Comparison of ENCODE assay signal across 17 cellular contexts in the genomic region with DNA sequence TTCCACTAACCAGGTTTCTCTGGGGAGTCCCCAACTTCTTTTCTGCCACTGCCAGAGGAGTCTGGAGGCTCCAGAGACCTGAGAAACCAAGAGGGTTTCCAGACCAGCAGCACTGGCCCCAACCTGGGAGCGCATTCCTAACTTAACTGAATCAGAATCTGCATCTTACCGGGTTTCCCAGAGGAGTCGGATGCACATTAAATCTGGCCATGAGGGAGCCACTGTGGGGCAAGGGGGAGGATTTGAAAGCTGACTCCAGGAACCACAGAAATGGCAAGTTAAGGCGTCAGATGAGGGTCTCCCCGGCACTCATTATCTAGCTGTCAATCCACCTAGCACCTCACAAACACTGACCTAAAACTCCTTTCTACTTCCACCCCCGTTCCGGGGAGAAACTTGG. TPM values are rescaled to one million over a fixed set of nuclear protein-coding genes. Genes with fewer than 3 reads are reported as not detected.
DNase-seq lines count a peak whose midpoint lies in the region; ATAC-seq, FAIRE-seq and TF ChIP-seq lines count a peak whose summit lies in the region.
"Had no signal": no experiment of that assay in that cellular context is flagged by ENCODE, and none has a peak within 500 bp of the region (broad histone marks: within the 10 kb centered on the region; RNA-seq: fewer than 3 reads in every experiment).

No MANE protein-coding gene starts in this region.

- H3K27me3 Mint-ChIP-seq in GM23338 (ENCODE audit: insufficient read depth, low read depth, poor library complexity) = peaks cover 3% of the 10 kb centered on the region
- no peaks in the 10 kb centered on the region for H3K27me3 Mint-ChIP-seq in activated T-helper 1 cell treated with anti-CD3 and anti-CD28 coated beads, Interleukin-12 subunit alpha, Interleukin-12 subunit beta, Interleukin-2, Interleukin-4 antibody, amounts not matched to agents 30 ng/mL and 10 ng/mL and 1 ng/mL, durations not matched to agents 14 hours and 24 hours and 36 hours (ENCODE audit: insufficient read depth)

- DNase-seq in GM23338 (ENCODE audit: low spot score) (no peak), left kidney (ENCODE audit: low read depth, low spot score) (peak; percentile 64), epidermal melanocyte (ENCODE audit: insufficient read length, low spot score) (no peak), A673 (ENCODE audit: low spot score) (no peak), urothelium cell line (ENCODE audit: low spot score) (no peak)
- no peak for DNase-seq in activated T-helper 1 cell treated with anti-CD3 and anti-CD28 coated beads, Interleukin-12 subunit alpha, Interleukin-12 subunit beta, Interleukin-2, Interleukin-4 antibody, amounts not matched to agents 30 ng/mL and 10 ng/mL and 1 ng/mL, durations not matched to agents 14 hours and 24 hours and 36 hours (ENCODE audit: low spot score)
- DNase-seq in stimulated activated effector memory CD8-positive, alpha-beta T cell treated with anti-CD3 and anti-CD28 coated beads, Interleukin-12 subunit alpha, Interleukin-12 subunit beta, amount 100 ng/mL, for 72 hours (ENCODE audit: low spot score in 2 of 2) = no peak
- DNase-seq: 8988T; C1 segment of cervical spinal cord; CD8-positive, alpha-beta T cell; DMS153; DND-41 had no signal

- POLR2A ChIA-PET in A673 (lab: Charles Lee; ENCODE audit: low non-redundant PET) = no interaction called here

- no TSS peak for BruUV-seq in A673 (replicated peaks; lab: Mats Ljungman, UMichigan)

- no peaks in the 10 kb centered on the region for H3K36me3 ChIP-seq in GM23338 (ENCODE audit: insufficient read depth)
- H3K36me3 ChIP-seq in A673 (ENCODE audit: insufficient read depth, low read length, poor library complexity, severe bottlenecking) = no peaks in the 10 kb centered on the region

- no peaks in the 10 kb centered on the region for H3F3A ChIP-seq in GM23338 (replicated peaks; ENCODE audit: low read depth)

- H3K27ac Mint-ChIP-seq in GM23338 = no peak overlapping the region
- H3K27ac Mint-ChIP-seq in activated T-helper 1 cell treated with anti-CD3 and anti-CD28 coated beads, Interleukin-12 subunit alpha, Interleukin-12 subunit beta, Interleukin-2, Interleukin-4 antibody, amounts not matched to agents 30 ng/mL and 10 ng/mL and 1 ng/mL, durations not matched to agents 14 hours and 24 hours and 36 hours = peak overlapping the region; percentile 31
- peak overlapping the region; percentile 77 for H3K27ac Mint-ChIP-seq in stimulated activated effector memory CD8-positive, alpha-beta T cell treated with anti-CD3 and anti-CD28 coated beads, Interleukin-12 subunit alpha, Interleukin-12 subunit beta, amount 100 ng/mL, for 72 hours
- H3K27ac Mint-ChIP-seq: CD8-positive, alpha-beta T cell had no signal

- no peak overlapping the region for H3K4me3 Mint-ChIP-seq in GM23338
- H3K4me3 Mint-ChIP-seq in activated T-helper 1 cell treated with anti-CD3 and anti-CD28 coated beads, Interleukin-12 subunit alpha, Interleukin-12 subunit beta, Interleukin-2, Interleukin-4 antibody, amounts not matched to agents 30 ng/mL and 10 ng/mL and 1 ng/mL, durations not matched to agents 14 hours and 24 hours and 36 hours = no peak overlapping the region
- no peak overlapping the region for H3K4me3 Mint-ChIP-seq in stimulated activated effector memory CD8-positive, alpha-beta T cell treated with anti-CD3 and anti-CD28 coated beads, Interleukin-12 subunit alpha, Interleukin-12 subunit beta, amount 100 ng/mL, for 72 hours
- H3K4me3 Mint-ChIP-seq: CD8-positive, alpha-beta T cell; H9 had no signal

- CTCF ChIA-PET in A673 (lab: Charles Lee) = interaction anchor here (1.4 kb wide), 1 partner anchor 10 kb away, joined by 3 read pairs; no protein-coding TSS in a partner anchor

- FAIRE-seq in urothelium cell line (lab: Jason Lieb, UNC) = no peak
- FAIRE-seq: A549, G401.6, GM12892 had no signal

- no peaks in the 10 kb centered on the region for H3K36me3 Mint-ChIP-seq in GM23338 (ENCODE audit: low read depth)
- peaks cover 6% of the 10 kb centered on the region for H3K36me3 Mint-ChIP-seq in activated T-helper 1 cell treated with anti-CD3 and anti-CD28 coated beads, Interleukin-12 subunit alpha, Interleukin-12 subunit beta, Interleukin-2, Interleukin-4 antibody, amounts not matched to agents 30 ng/mL and 10 ng/mL and 1 ng/mL, durations not matched to agents 14 hours and 24 hours and 36 hours (ENCODE audit: low read depth)
- H3K36me3 Mint-ChIP-seq in stimulated activated effector memory CD8-positive, alpha-beta T cell treated with anti-CD3 and anti-CD28 coated beads, Interleukin-12 subunit alpha, Interleukin-12 subunit beta, amount 100 ng/mL, for 72 hours = no peaks in the 10 kb centered on the region
- H3K36me3 Mint-ChIP-seq: CD8-positive, alpha-beta T cell had no signal

- H3K4me3 ChIP-seq in GM23338 (no peak overlapping the region), A673 (ENCODE audit: low read depth, low read length, poor library complexity, severe bottlenecking) (no peak overlapping the region)
- H3K4me3 ChIP-seq: A549 had no signal

- peaks cover 26% of the 10 kb centered on the region for H3K4me1 Mint-ChIP-seq in GM23338
- peaks cover 64% of the 10 kb centered on the region for H3K4me1 Mint-ChIP-seq in activated T-helper 1 cell treated with anti-CD3 and anti-CD28 coated beads, Interleukin-12 subunit alpha, Interleukin-12 subunit beta, Interleukin-2, Interleukin-4 antibody, amounts not matched to agents 30 ng/mL and 10 ng/mL and 1 ng/mL, durations not matched to agents 14 hours and 24 hours and 36 hours (ENCODE audit: low read depth)
- H3K4me1 Mint-ChIP-seq in stimulated activated effector memory CD8-positive, alpha-beta T cell treated with anti-CD3 and anti-CD28 coated beads, Interleukin-12 subunit alpha, Interleukin-12 subunit beta, amount 100 ng/mL, for 72 hours = peaks cover 21% of the 10 kb centered on the region

- TF ChIP-seq CTCF in GM23338 (conservative IDR thresholded peaks at IDR 0.05; ENCODE audit: low read depth in 2 of 2) (no peak), A673 (conservative IDR thresholded peaks at IDR 0.05; ENCODE audit: low read depth, low read length) (no peak)

- no peaks in the 10 kb centered on the region for H3K9me3 Mint-ChIP-seq in GM23338
- H3K9me3 Mint-ChIP-seq in activated T-helper 1 cell treated with anti-CD3 and anti-CD28 coated beads, Interleukin-12 subunit alpha, Interleukin-12 subunit beta, Interleukin-2, Interleukin-4 antibody, amounts not matched to agents 30 ng/mL and 10 ng/mL and 1 ng/mL, durations not matched to agents 14 hours and 24 hours and 36 hours = no peaks in the 10 kb centered on the region
- H3K9me3 Mint-ChIP-seq in stimulated activated effector memory CD8-positive, alpha-beta T cell treated with anti-CD3 and anti-CD28 coated beads, Interleukin-12 subunit alpha, Interleukin-12 subunit beta, amount 100 ng/mL, for 72 hours = no peaks in the 10 kb centered on the region
- H3K9me3 Mint-ChIP-seq: CD8-positive, alpha-beta T cell; H9 had no signal

- no peaks in the 10 kb centered on the region for H3K9me3 ChIP-seq in A673 (ENCODE audit: low read depth, low read length, poor library complexity, severe bottlenecking)
- H3K9me3 ChIP-seq: A549, Caco-2 had no signal

- no peak overlapping the region for H3K4me2 ChIP-seq in GM23338
- H3K4me2 ChIP-seq: A549 had no signal

- peak overlapping the region; percentile 82 for H2AFZ ChIP-seq in GM23338

- intact Hi-C loops in activated T-helper 1 cell treated with anti-CD3 and anti-CD28 coated beads, Interleukin-12 subunit alpha, Interleukin-12 subunit beta, Interleukin-2, Interleukin-4 antibody, amounts not matched to agents 30 ng/mL and 10 ng/mL and 1 ng/mL, durations not matched to agents 14 hours and 24 hours and 36 hours (cut with micrococcal nuclease) = loop anchor here (5.0 kb wide), 1 partner anchor 442 kb away; no protein-coding TSS in a partner anchor
- intact Hi-C loops in A673 (cut with micrococcal nuclease; ENCODE audit: unreplicated experiment) = no loop called here

- H3K4me1 ChIP-seq in GM23338 (ENCODE audit: insufficient read depth) = no peaks in the 10 kb centered on the region
- peaks cover 8% of the 10 kb centered on the region for H3K4me1 ChIP-seq in A673 (ENCODE audit: insufficient read depth, low read length, poor library complexity, severe bottlenecking)
- H3K4me1 ChIP-seq: A549, Caco-2 had no signal

- H3K27me3 ChIP-seq in GM23338 (ENCODE audit: insufficient read depth) (no peaks in the 10 kb centered on the region), A673 (replicated peaks; ENCODE audit: insufficient read depth, low read depth, low read length, poor library complexity) (no peaks in the 10 kb centered on the region)

- H4K20me1 ChIP-seq in GM23338 (replicated peaks; ENCODE audit: insufficient read depth) = no peaks in the 10 kb centered on the region

- no peaks in the 10 kb centered on the region for H3K9me2 ChIP-seq in GM23338 (ENCODE audit: insufficient read depth)

- ATAC-seq in GM23338 = peak; percentile 30; the same call in 2 of the 3 replicates
- ATAC-seq in stimulated activated effector memory CD8-positive, alpha-beta T cell treated with anti-CD3 and anti-CD28 coated beads, Interleukin-12 subunit alpha, Interleukin-12 subunit beta, amount 100 ng/mL, for 72 hours = no peak
- ATAC-seq: CD8-positive, alpha-beta T cell had no signal

- H3K79me2 ChIP-seq in GM23338 (replicated peaks; ENCODE audit: insufficient read depth) = no peaks in the 10 kb centered on the region

- H3K27ac ChIP-seq in GM23338 (ENCODE audit: low read depth) (no peak overlapping the region), A673 (ENCODE audit: low read depth, low read length, poor library complexity, severe bottlenecking) (no peak overlapping the region)
- H3K27ac ChIP-seq: A549 had no signal

RNA-seq across cellular contexts. Expression of a gene that starts 36.5 kb away (rescaled TPM):
- total RNA-seq in GM23338 (2014; rRNA removed; shearing (Covaris generic)) = 0.73 and 2.5 TPM in 2 replicates
- polyA plus RNA-seq in GM23338 (2016; fragmentation: Nextera tagmentation; extraction: Ambion mirVana) = 38.6 and 41.6 TPM in 2 replicates
- total RNA-seq in activated T-helper 1 cell treated with anti-CD3 and anti-CD28 coated beads, Interleukin-12 subunit alpha, Interleukin-12 subunit beta, Interleukin-2, Interleukin-4 antibody, amounts not matched to agents 30 ng/mL and 10 ng/mL and 1 ng/mL, durations not matched to agents 14 hours and 24 hours and 36 hours = 30.1 and 30.4 TPM in 2 replicates
- total RNA-seq in A673 (2021) = 22.2 and 23.4 TPM in 2 replicates

RNA-seq across cellular contexts. Expression of a gene that starts 36.6 kb away (rescaled TPM):
- total RNA-seq in GM23338 (2014; rRNA removed; shearing (Covaris generic)) = 8.4 and 10.1 TPM in 2 replicates
- 5.1 and 5.2 TPM in 2 replicates for polyA plus RNA-seq in GM23338 (2016; fragmentation: Nextera tagmentation; extraction: Ambion mirVana)
- 8.0 and 8.3 TPM in 2 replicates for total RNA-seq in activated T-helper 1 cell treated with anti-CD3 and anti-CD28 coated beads, Interleukin-12 subunit alpha, Interleukin-12 subunit beta, Interleukin-2, Interleukin-4 antibody, amounts not matched to agents 30 ng/mL and 10 ng/mL and 1 ng/mL, durations not matched to agents 14 hours and 24 hours and 36 hours
- 7.1 and 8.1 TPM in 2 replicates for total RNA-seq in A673 (2021)
